In genomic region chr17:45143101-45143670, GRCh38 we compare ENCODE assay signal across 11 cellular contexts. TPM values are rescaled to one million over a fixed set of nuclear protein-coding genes. Genes with fewer than 3 reads are reported as not detected.
DNase-seq lines count a peak whose midpoint lies in the region; ATAC-seq and TF ChIP-seq lines count a peak whose summit lies in the region.
"Had no signal": no experiment of that assay in that cellular context is flagged by ENCODE, and none has a peak within 500 bp of the region (broad histone marks: within the 10 kb centered on the region; RNA-seq: fewer than 3 reads in every experiment).

No MANE protein-coding gene starts in this region.

- ATAC-seq in psoas muscle: no peak
- no peak for ATAC-seq in GM18505 (IDR thresholded peaks at IDR 0.05; ENCODE audit: unreplicated experiment)

- H3K4me1 ChIP-seq in BLaER1 treated with 17β-estradiol and CSF1 and Interleukin-3, amounts not matched to agents 10 nM and 100 nM: peaks cover 40 to 67% (median 59%) of the 10 kb centered on the region in 10 experiments
- H3K4me1 ChIP-seq in right atrium auricular region: peaks cover 0 to 33% of the 10 kb centered on the region in 2 donors
- peaks cover 10% of the 10 kb centered on the region for H3K4me1 ChIP-seq in psoas muscle

- no peaks in the 10 kb centered on the region for H3K9me3 ChIP-seq in BLaER1 treated with 17β-estradiol and CSF1 and Interleukin-3, amounts not matched to agents 10 nM and 100 nM (replicated peaks in 1 of 11)
- H3K9me3 ChIP-seq in SK-N-MC (ENCODE audit: low read depth, low read length) (no peaks in the 10 kb centered on the region), right atrium auricular region (no peaks in the 10 kb centered on the region), psoas muscle (no peaks in the 10 kb centered on the region)

- peak overlapping the region; percentile 28 to 97 (median 85); a peak in 18 of 22 replicates for H3K27ac ChIP-seq in BLaER1 treated with 17β-estradiol and CSF1 and Interleukin-3, amounts not matched to agents 10 nM and 100 nM
- H3K27ac ChIP-seq in SK-N-MC: no peak overlapping the region
- peak overlapping the region; percentile 86 to 92 for H3K27ac ChIP-seq in right atrium auricular region
- peak overlapping the region; percentile 88 for H3K27ac ChIP-seq in psoas muscle

- H4K20me1 ChIP-seq in BLaER1 treated with 17β-estradiol and CSF1 and Interleukin-3, amounts not matched to agents 10 nM and 100 nM: peaks cover 0 to 5% (median 0%) of the 10 kb centered on the region in 11 experiments; a peak in 1 of 22 replicates

- intact Hi-C loops in psoas muscle (cut with DNase I): no loop called here

- peak overlapping the region; percentile 84 to 99 (median 95) for H3K4me2 ChIP-seq in BLaER1 treated with 17β-estradiol and CSF1 and Interleukin-3, amounts not matched to agents 10 nM and 100 nM

- H3K4me3 ChIP-seq in BLaER1 treated with 17β-estradiol and CSF1 and Interleukin-3, amounts not matched to agents 10 nM and 100 nM: peak overlapping the region in 8 of 10 experiments; percentile 54 to 68 (median 58); a peak in 9 of 20 replicates
- H3K4me3 ChIP-seq in SK-N-MC: no peak overlapping the region
- peak overlapping the region in 1 of 2 donors; percentile 55 for H3K4me3 ChIP-seq in right atrium auricular region
- H3K4me3 ChIP-seq in psoas muscle: peak overlapping the region; percentile 63

- DNase-seq in SK-N-MC (ENCODE audit: low read depth, low spot score): no peak
- DNase-seq in right atrium auricular region (ENCODE audit: low spot score): no peak
- DNase-seq in psoas muscle: peak in 1 of 2 donors; percentile 47
- no peak for DNase-seq in NCI-H345 treated with DMSO at 0.1 percent for 48 hours (lab: John Stamatoyannopoulos, UW; ENCODE audit: unreplicated experiment)
- DNase-seq in glomerular visceral epithelial cell (ENCODE audit: extremely low spot score): no peak
- DNase-seq in NCI-H82 (lab: John Stamatoyannopoulos, UW): no peak
- DNase-seq: DMS53; Karpas-422; NK-92 treated with Interleukin-12 subunit alpha and Interleukin-12 subunit beta, amount 100 ng/mL, for 24 hours had no signal

- TF ChIP-seq POLR2A in GM18505 (IDR thresholded peaks at IDR 0.05; ENCODE audit: borderline replicate concordance, extremely low read depth, insufficient read depth, insufficient read length): no peak

- TF ChIP-seq CTCF in right atrium auricular region (IDR thresholded peaks at IDR 0.05) (no peak), psoas muscle (IDR thresholded peaks at IDR 0.05) (no peak)

- WGBS in psoas muscle, 3 donors: 59 to 80% (median 66%) methylated on average over 13 of the region's 13 CpGs

- no peaks in the 10 kb centered on the region for H3K27me3 ChIP-seq in BLaER1 treated with 17β-estradiol and CSF1 and Interleukin-3, amounts not matched to agents 10 nM and 100 nM
- no peaks in the 10 kb centered on the region for H3K27me3 ChIP-seq in right atrium auricular region
- no peaks in the 10 kb centered on the region for H3K27me3 ChIP-seq in psoas muscle (ENCODE audit: insufficient read depth in 3 of 3, low read length in 2 of 3)

- peaks cover 0 to under 1% (median 0%) of the 10 kb centered on the region in 11 experiments; a peak in 2 of 22 replicates for H3K36me3 ChIP-seq in BLaER1 treated with 17β-estradiol and CSF1 and Interleukin-3, amounts not matched to agents 10 nM and 100 nM
- H3K36me3 ChIP-seq in SK-N-MC (ENCODE audit: insufficient read depth, low read length) (no peaks in the 10 kb centered on the region), right atrium auricular region (no peaks in the 10 kb centered on the region), psoas muscle (ENCODE audit: insufficient read depth in 1 of 2, low read depth in 1 of 2) (no peaks in the 10 kb centered on the region)

- H3K9ac ChIP-seq in BLaER1 treated with 17β-estradiol and CSF1 and Interleukin-3, amounts not matched to agents 10 nM and 100 nM: peak overlapping the region; percentile 75 to 86 (median 80); a peak in 17 of 22 replicates
- H3K9ac ChIP-seq in SK-N-MC (ENCODE audit: insufficient read length): peak overlapping the region; percentile 26

RNA-seq across cellular contexts. Expression of gene HEXIM1, which starts 5.1 kb away (rescaled TPM):
- 10 to 100 TPM; 16.4 to 31.1 TPM for total RNA-seq in right atrium auricular region
- total RNA-seq in psoas muscle: 10 to 100 TPM; 21.3 to 52.2 (median 31.5) TPM
- polyA plus RNA-seq in psoas muscle: 100 to 1,000 TPM in 1 of 3 donors, 10 to 100 TPM in 1, 1 to 10 TPM in 1; 9.5 to 127 (median 22.0) TPM

RNA-seq across cellular contexts. Expression of gene ACBD4, which starts 7.7 kb away (rescaled TPM):
- total RNA-seq in right atrium auricular region: 1 to 10 TPM; 9.0 to 9.4 TPM
- 1 to 10 TPM; 3.9 to 8.2 (median 5.1) TPM for total RNA-seq in psoas muscle
- 1 to 10 TPM; 2.7 to 5.2 (median 4.4) TPM for polyA plus RNA-seq in psoas muscle

RNA-seq across cellular contexts. Expression of gene PLCD3, which starts 10.9 kb away (rescaled TPM):
- total RNA-seq in right atrium auricular region (100 to 1,000 TPM; 102 to 156 TPM), psoas muscle (100 to 1,000 TPM in 2 of 4 donors, 10 to 100 TPM in 2; 69.8 to 217 (median 122) TPM)
- polyA plus RNA-seq in psoas muscle: 100 to 1,000 TPM in 2 of 3 donors, 10 to 100 TPM in 1; 57.0 to 171 (median 170) TPM

RNA-seq across cellular contexts. Expression of gene HEXIM2, which starts 18.5 kb away (rescaled TPM):
- total RNA-seq in right atrium auricular region (1 to 10 TPM; 3.1 to 6.8 TPM), psoas muscle (10 to 100 TPM; 13.7 to 47.1 (median 33.4) TPM)
- 10 to 100 TPM in 2 of 3 donors, 1 to 10 TPM in 1; 8.2 to 69.5 (median 62.7) TPM for polyA plus RNA-seq in psoas muscle
